24 cellular contexts compared by ENCODE assay signal in the genomic region with DNA sequence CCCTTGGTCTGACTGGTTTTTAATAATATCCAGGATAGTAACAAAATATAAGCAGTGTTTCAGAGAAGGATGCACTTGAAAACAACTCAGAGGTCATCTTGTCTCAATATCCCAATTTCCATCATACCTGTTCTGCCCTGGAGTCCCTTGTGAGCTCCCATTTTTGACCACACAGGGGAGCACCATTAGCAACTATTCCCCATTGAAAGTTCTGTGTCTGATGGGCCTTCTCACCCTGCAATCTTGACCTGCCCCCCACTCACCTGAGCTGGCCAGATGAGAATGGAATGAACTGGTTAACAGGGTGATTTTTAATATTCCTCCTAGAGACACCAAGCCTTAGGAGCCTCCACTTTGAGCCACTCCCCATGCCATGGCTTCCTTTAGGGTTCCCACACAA. TPM values are rescaled to one million over a fixed set of nuclear protein-coding genes. Genes with fewer than 3 reads are reported as not detected.
A peak's percentile ranks its signal among the peaks of the same experiment; 100 is the strongest.
DNase-seq lines count a peak whose midpoint lies in the region; ATAC-seq, FAIRE-seq and TF ChIP-seq lines count a peak whose summit lies in the region.
"Had no signal": no experiment of that assay in that cellular context is flagged by ENCODE, and none has a peak within 500 bp of the region (broad histone marks: within the 10 kb centered on the region; RNA-seq: fewer than 3 reads in every experiment).

No MANE protein-coding gene starts in this region.

- H3K9me3 ChIP-seq in CD4-positive, alpha-beta T cell (ENCODE audit: control insufficient read depth, low read length): no peaks in the 10 kb centered on the region
- no peaks in the 10 kb centered on the region for H3K9me3 ChIP-seq in liver (ENCODE audit: control insufficient read depth in 4 of 4, low read length in 3 of 4)

- no peaks in the 10 kb centered on the region for H3K27me3 Mint-ChIP-seq in CD4-positive, alpha-beta T cell
- peaks cover 14% of the 10 kb centered on the region for H3K27me3 Mint-ChIP-seq in endothelial cell (ENCODE audit: unreplicated experiment)

- DNase-seq in CD4-positive, alpha-beta T cell: no peak
- peak; percentile 9 for DNase-seq in HCEC 1CT
- peak; percentile 22 for DNase-seq in choroid plexus epithelial cell (ENCODE audit: low read depth)
- no peak for DNase-seq in endothelial cell (ENCODE audit: low spot score)
- DNase-seq in frontal cortex (ENCODE audit: low spot score in 2 of 2): no peak
- no peak for DNase-seq in SHP77 (lab: John Stamatoyannopoulos, UW)
- no peak for DNase-seq in activated CD4-positive, alpha-beta T cell treated with anti-CD3 and anti-CD28 coated beads, Interleukin-2, amount 50 U/mL, for 1 hour
- DNase-seq: activated CD4-positive, CD25-positive, alpha-beta regulatory T cell; activated effector memory CD4-positive, alpha-beta T cell treated with anti-CD3 and anti-CD28 coated beads, Interleukin-2, amount 50 U/mL, for 16 hours; AML-193; amniotic stem cell; DMS 273 treated with DMSO at 0.1 percent for 48 hours; hypothalamus; IMR-90; NCI-H1092; NCI-H2107; NCI-H774; spleen; stimulated activated naive CD4-positive, alpha-beta T cell treated with Interleukin-2 at 50 U/mL for 16 hours had no signal

- H3K4me1 Mint-ChIP-seq in CD4-positive, alpha-beta T cell (ENCODE audit: low read depth): peaks cover 12% of the 10 kb centered on the region
- peaks cover 9% of the 10 kb centered on the region for H3K4me1 Mint-ChIP-seq in endothelial cell (ENCODE audit: unreplicated experiment)

- intact Hi-C loops in CD4-positive, alpha-beta T cell (cut with DNase I, micrococcal nuclease): loop anchor here in 1 of 2 experiments (1.0 to 10.0 kb wide), 3 partner anchors 28 to 1512 kb away; a partner anchor contains a TSS

- no peak for TF ChIP-seq CTCF in CD4-positive, alpha-beta T cell (IDR thresholded peaks at IDR 0.05)
- peak; percentile 51 for TF ChIP-seq CTCF in choroid plexus epithelial cell (conservative IDR thresholded peaks at IDR 0.05; ENCODE audit: low read depth, low read length)
- peak; percentile 31 for TF ChIP-seq CTCF in liver (IDR thresholded peaks at IDR 0.05; ENCODE audit: low read depth, low read length, missing input control)
- no peak for TF ChIP-seq CTCF in endothelial cell (IDR thresholded peaks at IDR 0.05; ENCODE audit: unreplicated experiment)

- H3K9ac ChIP-seq in liver (ENCODE audit: low read depth in 1 of 2, low read length in 2 of 2): no peak overlapping the region

- peak; percentile 43 to 56 for TF ChIP-seq RAD21 in liver (IDR thresholded peaks at IDR 0.05)

- H3K36me3 ChIP-seq in liver (ENCODE audit: control insufficient read depth in 4 of 4, insufficient read depth in 3 of 4, low read depth in 1 of 4, low read length in 3 of 4): no peaks in the 10 kb centered on the region
- H3K36me3 ChIP-seq: spleen had no signal

- H3K27ac Mint-ChIP-seq in CD4-positive, alpha-beta T cell: no peak overlapping the region
- no peak overlapping the region for H3K27ac Mint-ChIP-seq in endothelial cell (ENCODE audit: unreplicated experiment)

- no peak for FAIRE-seq in frontal cortex (lab: Jason Lieb, UNC)
- FAIRE-seq: urothelium cell line had no signal

- H3K27me3 ChIP-seq in CD4-positive, alpha-beta T cell (ENCODE audit: control insufficient read depth, insufficient read depth, low read length): no peaks in the 10 kb centered on the region
- H3K27me3 ChIP-seq in liver (ENCODE audit: control insufficient read depth in 4 of 4, insufficient read depth in 4 of 4, low read length in 3 of 4): no peaks in the 10 kb centered on the region
- H3K27me3 ChIP-seq: spleen had no signal

- ATAC-seq in CD4-positive, alpha-beta T cell (ENCODE audit: poor library complexity): no peak

- no peak overlapping the region for H3K27ac ChIP-seq in CD4-positive, alpha-beta T cell (ENCODE audit: low read depth, low read length)
- peak overlapping the region; percentile 23 to 31 for H3K27ac ChIP-seq in liver (ENCODE audit: low read depth in 1 of 2, low read length in 2 of 2)
- H3K27ac ChIP-seq: RWPE1, spleen had no signal

- H3K4me3 ChIP-seq in choroid plexus epithelial cell (ENCODE audit: low read depth, low read length) (no peak overlapping the region), liver (ENCODE audit: low read depth in 1 of 3, low read length in 3 of 3) (no peak overlapping the region)
- H3K4me3 ChIP-seq: spleen had no signal

- POLR2A ChIA-PET in CD4-positive, alpha-beta T cell (lab: Charles Lee): interaction anchor here (0.8 kb wide), 1 partner anchor 15 kb away, joined by 3 read pairs; no protein-coding TSS in a partner anchor

- H3K36me3 Mint-ChIP-seq in CD4-positive, alpha-beta T cell (ENCODE audit: low read depth): no peaks in the 10 kb centered on the region
- no peaks in the 10 kb centered on the region for H3K36me3 Mint-ChIP-seq in endothelial cell (ENCODE audit: low read depth, unreplicated experiment)

- H3K4me3 Mint-ChIP-seq in CD4-positive, alpha-beta T cell: peak overlapping the region; percentile 36
- no peak overlapping the region for H3K4me3 Mint-ChIP-seq in endothelial cell (ENCODE audit: unreplicated experiment)

- no peaks in the 10 kb centered on the region for H3K9me3 Mint-ChIP-seq in CD4-positive, alpha-beta T cell
- no peaks in the 10 kb centered on the region for H3K9me3 Mint-ChIP-seq in endothelial cell (ENCODE audit: unreplicated experiment)

- H3K4me1 ChIP-seq in liver (ENCODE audit: control insufficient read depth in 4 of 4, insufficient read depth in 4 of 4, low read length in 3 of 4): peaks cover 11 to 55% (median 42%) of the 10 kb centered on the region in 4 donors

- CTCF ChIA-PET in CD4-positive, alpha-beta T cell (lab: Charles Lee): interaction anchor here (1.3 to 2.3 kb wide), 2 partner anchors 15 to 29 kb away, joined by 5 to 13 read pairs; no protein-coding TSS in a partner anchor

TF ChIP-seq in liver, 16 proteins besides CTCF, POLR2A, EP300 and RAD21:
- TF ChIP-seq HNF4A (conservative IDR thresholded peaks at IDR 0.05) (no peak), YY1 (IDR thresholded peaks at IDR 0.05) (peak; percentile 20), RXRA (IDR thresholded peaks at IDR 0.05) (no peak), FOXA2 (IDR thresholded peaks at IDR 0.05) (no peak), EGR1 (IDR thresholded peaks at IDR 0.05; ENCODE audit: low read depth in 2 of 2) (no peak), HNF4G (IDR thresholded peaks at IDR 0.05) (no peak)

RNA-seq across cellular contexts. Expression of a gene that starts 3.8 kb away (rescaled TPM):
- 1 to 10 TPM; 5.1 to 6.9 TPM for total RNA-seq in CD4-positive, alpha-beta T cell
- 10 to 100 TPM in 1 of 2 donors, 1 to 10 TPM in 1; 6.5 to 25.8 TPM for total RNA-seq in liver
- polyA plus RNA-seq in liver: 10 to 100 TPM; 18.1 to 18.3 TPM
- total RNA-seq in endothelial cell (ENCODE audit: unreplicated experiment): 29.7 TPM
- 8.6 TPM for total RNA-seq in frontal cortex

RNA-seq across cellular contexts. Expression of a gene that starts 28.7 kb away (rescaled TPM):
- total RNA-seq in CD4-positive, alpha-beta T cell: not detected
- total RNA-seq in liver: not detected
- not detected for polyA plus RNA-seq in liver
- not detected for total RNA-seq in endothelial cell (ENCODE audit: unreplicated experiment)
- not detected for total RNA-seq in frontal cortex
- total RNA-seq: chondrocyte; IMR-90; spleen; T-helper 1 cell treated with Interleukin-12 subunit alpha and Interleukin-12 subunit beta and Interleukin-4 antibody, amounts not matched to agents 30 ng/mL and 1 ng/mL, for 36 hours had no signal
- polyA plus RNA-seq: spleen had no signal

RNA-seq across cellular contexts. Expression of a gene that starts 39.7 kb away (rescaled TPM):
- not detected for total RNA-seq in CD4-positive, alpha-beta T cell
- total RNA-seq in liver: under 1 TPM; 0.65 to 0.75 TPM
- polyA plus RNA-seq in liver: under 1 TPM in 1 of 2 donors, not detected in 1; 0.24 TPM
- total RNA-seq in endothelial cell (ENCODE audit: unreplicated experiment): not detected
- total RNA-seq in frontal cortex: not detected
- total RNA-seq: chondrocyte; IMR-90; T-helper 1 cell treated with Interleukin-12 subunit alpha and Interleukin-12 subunit beta and Interleukin-4 antibody, amounts not matched to agents 30 ng/mL and 1 ng/mL, for 36 hours had no signal

Comparison
In these comparisons a context has a peak if more than half of its experiments do, and no peak if none do; other contexts are left out.
1. DNase-seq: peak in HCEC 1CT (single experiment) and choroid plexus epithelial cell (single experiment); none in CD4-positive, alpha-beta T cell (0 of 10), endothelial cell (single experiment), frontal cortex (0 of 2), SHP77 (0 of 2) and activated CD4-positive, alpha-beta T cell treated with anti-CD3 and anti-CD28 coated beads, Interleukin-2, amount 50 U/mL, for 1 hour (single experiment).
2. CTCF ChIP-seq: peak in choroid plexus epithelial cell (single experiment) and liver (single experiment); none in CD4-positive, alpha-beta T cell (single experiment) and endothelial cell (single experiment).